2 cellular contexts compared by ENCODE assay signal in the genomic region with DNA sequence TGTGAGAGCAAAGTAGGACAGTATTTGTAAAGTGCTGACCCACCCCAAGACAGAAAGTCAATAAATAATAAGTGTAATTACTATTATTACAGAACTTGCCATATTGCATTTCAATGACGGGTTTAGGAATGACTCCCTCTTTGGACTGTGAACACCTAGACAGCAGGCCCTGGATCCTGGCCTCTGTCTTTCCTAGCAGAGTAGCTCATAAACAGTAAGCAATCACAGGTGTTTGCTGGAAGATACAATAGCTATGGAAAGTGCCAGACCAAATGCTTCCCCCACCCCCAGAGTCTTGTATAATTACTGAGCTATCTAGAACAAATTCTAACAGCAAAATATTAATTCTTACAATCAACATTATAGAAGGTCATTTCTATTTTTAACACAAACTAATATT.
TF ChIP-seq lines count a peak whose summit lies in the region.

No MANE protein-coding gene starts in this region.

TF ChIP-seq in A549, 52 proteins besides CTCF, POLR2A, EP300 and RAD21 (continued from another document):
- TF ChIP-seq, protein P1, sequence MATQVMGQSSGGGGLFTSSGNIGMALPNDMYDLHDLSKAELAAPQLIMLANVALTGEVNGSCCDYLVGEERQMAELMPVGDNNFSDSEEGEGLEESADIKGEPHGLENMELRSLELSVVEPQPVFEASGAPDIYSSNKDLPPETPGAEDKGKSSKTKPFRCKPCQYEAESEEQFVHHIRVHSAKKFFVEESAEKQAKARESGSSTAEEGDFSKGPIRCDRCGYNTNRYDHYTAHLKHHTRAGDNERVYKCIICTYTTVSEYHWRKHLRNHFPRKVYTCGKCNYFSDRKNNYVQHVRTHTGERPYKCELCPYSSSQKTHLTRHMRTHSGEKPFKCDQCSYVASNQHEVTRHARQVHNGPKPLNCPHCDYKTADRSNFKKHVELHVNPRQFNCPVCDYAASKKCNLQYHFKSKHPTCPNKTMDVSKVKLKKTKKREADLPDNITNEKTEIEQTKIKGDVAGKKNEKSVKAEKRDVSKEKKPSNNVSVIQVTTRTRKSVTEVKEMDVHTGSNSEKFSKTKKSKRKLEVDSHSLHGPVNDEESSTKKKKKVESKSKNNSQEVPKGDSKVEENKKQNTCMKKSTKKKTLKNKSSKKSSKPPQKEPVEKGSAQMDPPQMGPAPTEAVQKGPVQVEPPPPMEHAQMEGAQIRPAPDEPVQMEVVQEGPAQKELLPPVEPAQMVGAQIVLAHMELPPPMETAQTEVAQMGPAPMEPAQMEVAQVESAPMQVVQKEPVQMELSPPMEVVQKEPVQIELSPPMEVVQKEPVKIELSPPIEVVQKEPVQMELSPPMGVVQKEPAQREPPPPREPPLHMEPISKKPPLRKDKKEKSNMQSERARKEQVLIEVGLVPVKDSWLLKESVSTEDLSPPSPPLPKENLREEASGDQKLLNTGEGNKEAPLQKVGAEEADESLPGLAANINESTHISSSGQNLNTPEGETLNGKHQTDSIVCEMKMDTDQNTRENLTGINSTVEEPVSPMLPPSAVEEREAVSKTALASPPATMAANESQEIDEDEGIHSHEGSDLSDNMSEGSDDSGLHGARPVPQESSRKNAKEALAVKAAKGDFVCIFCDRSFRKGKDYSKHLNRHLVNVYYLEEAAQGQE (IDR thresholded peaks at IDR 0.05): no peak
- TF ChIP-seq, protein P2, sequence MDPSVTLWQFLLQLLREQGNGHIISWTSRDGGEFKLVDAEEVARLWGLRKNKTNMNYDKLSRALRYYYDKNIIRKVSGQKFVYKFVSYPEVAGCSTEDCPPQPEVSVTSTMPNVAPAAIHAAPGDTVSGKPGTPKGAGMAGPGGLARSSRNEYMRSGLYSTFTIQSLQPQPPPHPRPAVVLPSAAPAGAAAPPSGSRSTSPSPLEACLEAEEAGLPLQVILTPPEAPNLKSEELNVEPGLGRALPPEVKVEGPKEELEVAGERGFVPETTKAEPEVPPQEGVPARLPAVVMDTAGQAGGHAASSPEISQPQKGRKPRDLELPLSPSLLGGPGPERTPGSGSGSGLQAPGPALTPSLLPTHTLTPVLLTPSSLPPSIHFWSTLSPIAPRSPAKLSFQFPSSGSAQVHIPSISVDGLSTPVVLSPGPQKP (IDR thresholded peaks at IDR 0.05; ENCODE audit: low read depth, low read length): no peak
- TF ChIP-seq PHF8 (IDR thresholded peaks at IDR 0.05; ENCODE audit: borderline replicate concordance, low read depth): no peak
- TF ChIP-seq BHLHE40 (IDR thresholded peaks at IDR 0.05; ENCODE audit: low read depth, low read length): no peak
- no peak for TF ChIP-seq ZFP36 (IDR thresholded peaks at IDR 0.05; ENCODE audit: borderline replicate concordance, partially characterized antibody)
- TF ChIP-seq FOSB (CRISPR knock-in tag; IDR thresholded peaks at IDR 0.05): no peak
- no peak for TF ChIP-seq ZNF302 (CRISPR knock-in tag; IDR thresholded peaks at IDR 0.05)
- no peak for TF ChIP-seq KDM1A (IDR thresholded peaks at IDR 0.05; ENCODE audit: low read depth)
- TF ChIP-seq, protein P3, sequence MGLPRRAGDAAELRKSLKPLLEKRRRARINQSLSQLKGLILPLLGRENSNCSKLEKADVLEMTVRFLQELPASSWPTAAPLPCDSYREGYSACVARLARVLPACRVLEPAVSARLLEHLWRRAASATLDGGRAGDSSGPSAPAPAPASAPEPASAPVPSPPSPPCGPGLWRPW (IDR thresholded peaks at IDR 0.05): no peak
- no peak for TF ChIP-seq ESRRA (IDR thresholded peaks at IDR 0.05; ENCODE audit: borderline replicate concordance, low read length)
- TF ChIP-seq, protein P4, sequence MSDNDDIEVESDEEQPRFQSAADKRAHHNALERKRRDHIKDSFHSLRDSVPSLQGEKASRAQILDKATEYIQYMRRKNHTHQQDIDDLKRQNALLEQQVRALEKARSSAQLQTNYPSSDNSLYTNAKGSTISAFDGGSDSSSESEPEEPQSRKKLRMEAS (IDR thresholded peaks at IDR 0.05): no peak
- no peak for TF ChIP-seq NPAS2 (CRISPR knock-in tag; IDR thresholded peaks at IDR 0.05; ENCODE audit: borderline replicate concordance)
- TF ChIP-seq MYC (IDR thresholded peaks at IDR 0.05; ENCODE audit: borderline replicate concordance, low read length): no peak
- no peak for TF ChIP-seq SREBF2 (IDR thresholded peaks at IDR 0.05)
- no peak for TF ChIP-seq JUNB (IDR thresholded peaks at IDR 0.05)
TF ChIP-seq in A549: peak in this region for 0.

TF ChIP-seq in GM23338, 12 proteins besides CTCF, POLR2A, EP300 and RAD21 (continued from another document):
- TF ChIP-seq, protein P1 (IDR thresholded peaks at IDR 0.05; ENCODE audit: unreplicated experiment): no peak
- TF ChIP-seq EZH2phosphoT487 (IDR thresholded peaks at IDR 0.05; ENCODE audit: unreplicated experiment): no peak
- TF ChIP-seq, protein P5, sequence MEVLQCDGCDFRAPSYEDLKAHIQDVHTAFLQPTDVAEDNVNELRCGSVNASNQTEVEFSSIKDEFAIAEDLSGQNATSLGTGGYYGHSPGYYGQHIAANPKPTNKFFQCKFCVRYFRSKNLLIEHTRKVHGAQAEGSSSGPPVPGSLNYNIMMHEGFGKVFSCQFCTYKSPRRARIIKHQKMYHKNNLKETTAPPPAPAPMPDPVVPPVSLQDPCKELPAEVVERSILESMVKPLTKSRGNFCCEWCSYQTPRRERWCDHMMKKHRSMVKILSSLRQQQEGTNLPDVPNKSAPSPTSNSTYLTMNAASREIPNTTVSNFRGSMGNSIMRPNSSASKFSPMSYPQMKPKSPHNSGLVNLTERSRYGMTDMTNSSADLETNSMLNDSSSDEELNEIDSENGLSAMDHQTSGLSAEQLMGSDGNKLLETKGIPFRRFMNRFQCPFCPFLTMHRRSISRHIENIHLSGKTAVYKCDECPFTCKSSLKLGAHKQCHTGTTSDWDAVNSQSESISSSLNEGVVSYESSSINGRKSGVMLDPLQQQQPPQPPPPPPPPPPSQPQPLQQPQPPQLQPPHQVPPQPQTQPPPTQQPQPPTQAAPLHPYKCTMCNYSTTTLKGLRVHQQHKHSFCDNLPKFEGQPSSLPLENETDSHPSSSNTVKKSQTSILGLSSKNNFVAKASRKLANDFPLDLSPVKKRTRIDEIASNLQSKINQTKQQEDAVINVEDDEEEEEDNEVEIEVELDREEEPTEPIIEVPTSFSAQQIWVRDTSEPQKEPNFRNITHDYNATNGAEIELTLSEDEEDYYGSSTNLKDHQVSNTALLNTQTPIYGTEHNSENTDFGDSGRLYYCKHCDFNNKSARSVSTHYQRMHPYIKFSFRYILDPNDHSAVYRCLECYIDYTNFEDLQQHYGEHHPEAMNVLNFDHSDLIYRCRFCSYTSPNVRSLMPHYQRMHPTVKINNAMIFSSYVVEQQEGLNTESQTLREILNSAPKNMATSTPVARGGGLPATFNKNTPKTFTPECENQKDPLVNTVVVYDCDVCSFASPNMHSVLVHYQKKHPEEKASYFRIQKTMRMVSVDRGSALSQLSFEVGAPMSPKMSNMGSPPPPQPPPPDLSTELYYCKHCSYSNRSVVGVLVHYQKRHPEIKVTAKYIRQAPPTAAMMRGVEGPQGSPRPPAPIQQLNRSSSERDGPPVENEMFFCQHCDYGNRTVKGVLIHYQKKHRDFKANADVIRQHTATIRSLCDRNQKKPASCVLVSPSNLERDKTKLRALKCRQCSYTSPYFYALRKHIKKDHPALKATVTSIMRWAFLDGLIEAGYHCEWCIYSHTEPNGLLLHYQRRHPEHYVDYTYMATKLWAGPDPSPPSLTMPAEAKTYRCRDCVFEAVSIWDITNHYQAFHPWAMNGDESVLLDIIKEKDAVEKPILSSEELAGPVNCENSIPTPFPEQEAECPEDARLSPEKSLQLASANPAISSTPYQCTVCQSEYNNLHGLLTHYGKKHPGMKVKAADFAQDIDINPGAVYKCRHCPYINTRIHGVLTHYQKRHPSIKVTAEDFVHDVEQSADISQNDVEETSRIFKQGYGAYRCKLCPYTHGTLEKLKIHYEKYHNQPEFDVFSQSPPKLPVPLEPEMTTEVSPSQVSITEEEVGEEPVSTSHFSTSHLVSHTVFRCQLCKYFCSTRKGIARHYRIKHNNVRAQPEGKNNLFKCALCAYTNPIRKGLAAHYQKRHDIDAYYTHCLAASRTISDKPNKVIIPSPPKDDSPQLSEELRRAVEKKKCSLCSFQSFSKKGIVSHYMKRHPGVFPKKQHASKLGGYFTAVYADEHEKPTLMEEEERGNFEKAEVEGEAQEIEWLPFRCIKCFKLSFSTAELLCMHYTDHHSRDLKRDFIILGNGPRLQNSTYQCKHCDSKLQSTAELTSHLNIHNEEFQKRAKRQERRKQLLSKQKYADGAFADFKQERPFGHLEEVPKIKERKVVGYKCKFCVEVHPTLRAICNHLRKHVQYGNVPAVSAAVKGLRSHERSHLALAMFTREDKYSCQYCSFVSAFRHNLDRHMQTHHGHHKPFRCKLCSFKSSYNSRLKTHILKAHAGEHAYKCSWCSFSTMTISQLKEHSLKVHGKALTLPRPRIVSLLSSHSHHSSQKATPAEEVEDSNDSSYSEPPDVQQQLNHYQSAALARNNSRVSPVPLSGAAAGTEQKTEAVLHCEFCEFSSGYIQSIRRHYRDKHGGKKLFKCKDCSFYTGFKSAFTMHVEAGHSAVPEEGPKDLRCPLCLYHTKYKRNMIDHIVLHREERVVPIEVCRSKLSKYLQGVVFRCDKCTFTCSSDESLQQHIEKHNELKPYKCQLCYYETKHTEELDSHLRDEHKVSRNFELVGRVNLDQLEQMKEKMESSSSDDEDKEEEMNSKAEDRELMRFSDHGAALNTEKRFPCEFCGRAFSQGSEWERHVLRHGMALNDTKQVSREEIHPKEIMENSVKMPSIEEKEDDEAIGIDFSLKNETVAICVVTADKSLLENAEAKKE (CRISPR knock-in tag; IDR thresholded peaks at IDR 0.05): no peak
